8 cellular contexts compared by ENCODE assay signal in the genomic region with DNA sequence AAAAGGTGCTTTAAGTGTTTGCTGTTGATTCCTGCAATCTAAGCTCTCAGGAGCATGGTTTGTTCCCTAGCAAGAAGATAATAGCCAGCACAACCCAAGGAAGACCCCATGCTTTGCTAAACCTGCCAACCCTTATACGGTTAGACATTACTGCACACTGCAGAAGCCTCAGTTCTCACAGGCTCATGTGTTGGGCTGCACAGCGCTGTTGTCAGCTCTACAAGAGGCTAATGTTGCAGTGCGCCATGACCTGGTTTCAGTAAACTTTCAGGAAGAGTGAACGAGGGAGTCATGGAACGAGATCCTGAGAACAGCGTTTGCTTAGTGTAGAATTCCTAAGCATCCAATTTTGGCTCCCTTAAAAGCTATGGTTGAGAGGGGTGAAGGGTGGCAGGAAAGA.
A peak's percentile ranks its signal among the peaks of the same experiment; 100 is the strongest.
DNase-seq lines count a peak whose midpoint lies in the region; ATAC-seq and TF ChIP-seq lines count a peak whose summit lies in the region.

No MANE protein-coding gene starts in this region.

- TF ChIP-seq POLR2A in ovary (IDR thresholded peaks at IDR 0.05), result no peak

- intact Hi-C loops in CD14-positive monocyte (cut with micrococcal nuclease), result loop anchor here in 1 of 2 donors (2.0 kb wide), 1 partner anchor 195 kb away; no protein-coding TSS in a partner anchor
- intact Hi-C loops in ovary (cut with DNase I), result no loop called here

- H3K36me3 ChIP-seq in muscle layer of colon (ENCODE audit: insufficient read depth, low read length) (no peaks in the 10 kb centered on the region), ovary (no peaks in the 10 kb centered on the region)

- TF ChIP-seq CTCF in CD14-positive monocyte (IDR thresholded peaks at IDR 0.05), result no peak
- TF ChIP-seq CTCF in ovary (IDR thresholded peaks at IDR 0.05), result no peak

- H3K4me3 ChIP-seq in muscle layer of colon (ENCODE audit: low read depth in 1 of 2, low read length in 2 of 2) (no peak overlapping the region), ovary (no peak overlapping the region)

- H3K4me3 Mint-ChIP-seq in CD14-positive monocyte, result no peak overlapping the region

- no peaks in the 10 kb centered on the region for H3K9me3 Mint-ChIP-seq in CD14-positive monocyte
- no peaks in the 10 kb centered on the region for H3K9me3 Mint-ChIP-seq in activated naive CD4-positive, alpha-beta T cell treated with anti-CD3 and anti-CD28 coated beads, Interleukin-2, amount 50 U/mL, for 72 hours

- no peak for DNase-seq in CD14-positive monocyte (ENCODE audit: low spot score)
- peak in 1 of 2 donors; percentile 6 for DNase-seq in activated naive CD4-positive, alpha-beta T cell treated with anti-CD3 and anti-CD28 coated beads, Interleukin-2, amount 50 U/mL, for 72 hours (ENCODE audit: low spot score in 2 of 2)
- DNase-seq in putamen (ENCODE audit: low spot score), result no peak
- no peak for DNase-seq in ovary
- no peak for DNase-seq in stimulated activated CD4-positive, alpha-beta T cell treated with anti-CD3 and anti-CD28 coated beads, Interleukin-4, amount 100 ng/mL, for 4 hours

- H3K9ac ChIP-seq in muscle layer of colon (ENCODE audit: low read length), result no peak overlapping the region

- WGBS in ovary, 3 donors, result 82 to 89% (median 85%) methylated on average over 6 of the region's 6 CpGs

- H3K27me3 Mint-ChIP-seq in CD14-positive monocyte (ENCODE audit: low read depth in 3 of 3), result no peaks in the 10 kb centered on the region

- H3K36me3 Mint-ChIP-seq in CD14-positive monocyte, result peaks cover 0 to 4% of the 10 kb centered on the region in 2 donors
- H3K36me3 Mint-ChIP-seq in activated naive CD4-positive, alpha-beta T cell treated with anti-CD3 and anti-CD28 coated beads, Interleukin-2, amount 50 U/mL, for 72 hours, result peaks cover 0 to 10% of the 10 kb centered on the region in 2 donors

- no peaks in the 10 kb centered on the region for H3K9me3 ChIP-seq in muscle layer of colon (ENCODE audit: low read length)
- H3K9me3 ChIP-seq in ovary, result no peaks in the 10 kb centered on the region

- no peaks in the 10 kb centered on the region for H3K27me3 ChIP-seq in muscle layer of colon (ENCODE audit: control insufficient read depth in 1 of 2, insufficient read depth in 2 of 2, low read length in 2 of 2)
- no peaks in the 10 kb centered on the region for H3K27me3 ChIP-seq in ovary

- H3K27ac Mint-ChIP-seq in CD14-positive monocyte, result peak overlapping the region; percentile 99 to 100 (median 99)
- H3K27ac Mint-ChIP-seq in activated naive CD4-positive, alpha-beta T cell treated with anti-CD3 and anti-CD28 coated beads, Interleukin-2, amount 50 U/mL, for 72 hours, result peak overlapping the region; percentile 99

- H3K27ac ChIP-seq in muscle layer of colon (ENCODE audit: low read depth, low read length) (peak overlapping the region; percentile 15), ovary (no peak overlapping the region)

- H3K4me1 ChIP-seq in muscle layer of colon (ENCODE audit: insufficient read depth, low read length) (peaks cover 5% of the 10 kb centered on the region), ovary (ENCODE audit: insufficient read depth) (no peaks in the 10 kb centered on the region)

- ATAC-seq in HG02759 (IDR thresholded peaks at IDR 0.05; ENCODE audit: unreplicated experiment) (peak; percentile 4), GM18502 (IDR thresholded peaks at IDR 0.05; ENCODE audit: poor library complexity, unreplicated experiment) (no peak)
- ATAC-seq in activated naive CD4-positive, alpha-beta T cell treated with anti-CD3 and anti-CD28 coated beads, Interleukin-2, amount 50 U/mL, for 72 hours, result peak in 1 of 2 donors; percentile 34

- peaks cover 21% of the 10 kb centered on the region for H3K4me1 Mint-ChIP-seq in CD14-positive monocyte

- TF ChIP-seq EP300 in ovary (IDR thresholded peaks at IDR 0.05), result no peak
